2 cellular contexts compared by ENCODE assay signal in the genomic region with DNA sequence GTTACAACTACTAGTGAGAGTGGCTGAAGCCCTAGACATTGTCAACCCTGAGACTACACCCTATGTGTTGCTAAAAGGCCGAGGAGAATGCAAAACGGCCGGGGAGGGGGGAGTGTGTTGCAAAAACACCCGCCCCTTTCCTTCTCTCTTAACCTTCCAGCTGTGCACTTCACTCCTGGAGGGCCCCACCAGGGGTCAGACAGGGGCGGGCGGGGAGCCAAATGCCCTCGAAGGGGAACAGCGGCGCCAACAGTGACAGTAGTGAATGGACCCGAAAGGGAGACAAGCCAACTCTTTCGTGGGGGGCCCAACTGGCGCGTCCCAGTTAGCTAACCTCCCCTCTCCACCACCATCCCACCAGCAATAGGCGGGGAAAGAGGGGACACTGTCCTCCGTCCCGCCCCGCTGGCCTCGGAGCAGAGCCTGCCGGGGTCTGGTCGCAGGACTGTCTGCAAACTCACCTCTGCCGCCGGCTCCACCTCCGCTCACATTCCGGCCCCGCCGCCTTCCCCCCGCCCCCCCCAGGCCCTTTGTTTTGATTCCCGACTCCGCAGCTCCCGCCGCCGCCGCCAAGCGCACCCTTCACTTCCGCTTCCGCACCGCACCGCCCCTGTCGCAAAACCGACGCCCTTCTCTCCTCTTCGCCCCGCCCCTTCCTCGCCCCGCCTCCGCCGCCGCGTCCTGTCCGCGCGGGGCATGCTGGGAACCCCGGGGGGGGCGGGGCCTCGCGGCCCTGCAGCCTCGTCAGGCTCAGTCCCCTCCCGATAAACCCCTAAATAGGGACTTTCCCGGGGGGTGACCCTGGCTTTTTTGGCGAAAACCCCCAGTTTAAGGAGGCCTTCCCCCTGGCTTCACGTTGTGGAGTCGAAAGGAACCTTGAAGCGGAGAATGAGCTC.
TF ChIP-seq lines count a peak whose summit lies in the region.

A gene with protein sequence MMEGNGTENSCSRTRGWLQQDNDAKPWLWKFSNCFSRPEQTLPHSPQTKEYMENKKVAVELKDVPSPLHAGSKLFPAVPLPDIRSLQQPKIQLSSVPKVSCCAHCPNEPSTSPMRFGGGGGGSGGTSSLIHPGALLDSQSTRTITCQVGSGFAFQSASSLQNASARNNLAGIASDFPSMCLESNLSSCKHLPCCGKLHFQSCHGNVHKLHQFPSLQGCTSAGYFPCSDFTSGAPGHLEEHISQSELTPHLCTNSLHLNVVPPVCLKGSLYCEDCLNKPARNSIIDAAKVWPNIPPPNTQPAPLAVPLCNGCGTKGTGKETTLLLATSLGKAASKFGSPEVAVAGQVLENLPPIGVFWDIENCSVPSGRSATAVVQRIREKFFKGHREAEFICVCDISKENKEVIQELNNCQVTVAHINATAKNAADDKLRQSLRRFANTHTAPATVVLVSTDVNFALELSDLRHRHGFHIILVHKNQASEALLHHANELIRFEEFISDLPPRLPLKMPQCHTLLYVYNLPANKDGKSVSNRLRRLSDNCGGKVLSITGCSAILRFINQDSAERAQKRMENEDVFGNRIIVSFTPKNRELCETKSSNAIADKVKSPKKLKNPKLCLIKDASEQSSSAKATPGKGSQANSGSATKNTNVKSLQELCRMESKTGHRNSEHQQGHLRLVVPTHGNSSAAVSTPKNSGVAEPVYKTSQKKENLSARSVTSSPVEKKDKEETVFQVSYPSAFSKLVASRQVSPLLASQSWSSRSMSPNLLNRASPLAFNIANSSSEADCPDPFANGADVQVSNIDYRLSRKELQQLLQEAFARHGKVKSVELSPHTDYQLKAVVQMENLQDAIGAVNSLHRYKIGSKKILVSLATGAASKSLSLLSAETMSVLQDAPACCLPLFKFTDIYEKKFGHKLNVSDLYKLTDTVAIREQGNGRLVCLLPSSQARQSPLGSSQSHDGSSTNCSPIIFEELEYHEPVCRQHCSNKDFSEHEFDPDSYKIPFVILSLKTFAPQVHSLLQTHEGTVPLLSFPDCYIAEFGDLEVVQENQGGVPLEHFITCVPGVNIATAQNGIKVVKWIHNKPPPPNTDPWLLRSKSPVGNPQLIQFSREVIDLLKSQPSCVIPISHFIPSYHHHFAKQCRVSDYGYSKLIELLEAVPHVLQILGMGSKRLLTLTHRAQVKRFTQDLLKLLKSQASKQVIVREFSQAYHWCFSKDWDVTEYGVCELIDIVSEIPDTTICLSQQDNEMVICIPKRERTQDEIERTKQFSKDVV (N-terminal part only) (minus strand): TSS at position 598 of the 896 bp plus-strand sequence. CDS start 3,921 bp downstream, outside the sequence.

TF ChIP-seq in IMR-90, 13 proteins besides CTCF, POLR2A, EP300 and RAD21:
- TF ChIP-seq MXI1 (IDR thresholded peaks at IDR 0.05; ENCODE audit: borderline replicate concordance, low read depth, low read length), result no peak
- no peak for TF ChIP-seq RCOR1 (IDR thresholded peaks at IDR 0.05; ENCODE audit: insufficient replicate concordance, low read length)
- no peak for TF ChIP-seq USF2 (IDR thresholded peaks at IDR 0.05; ENCODE audit: low read depth, low read length)
- no peak for TF ChIP-seq ELK1 (IDR thresholded peaks at IDR 0.05; ENCODE audit: borderline replicate concordance, low read depth, low read length)
- TF ChIP-seq NFE2L2 (IDR thresholded peaks at IDR 0.05; ENCODE audit: low read depth, low read length), result no peak
- no peak for TF ChIP-seq CHD1 (IDR thresholded peaks at IDR 0.05; ENCODE audit: low read depth, low read length)
- TF ChIP-seq CEBPB (IDR thresholded peaks at IDR 0.05; ENCODE audit: low read depth, low read length), result no peak
- peak; percentile 20; the same call in 1 of the 2 replicates for TF ChIP-seq SMC3 (IDR thresholded peaks at IDR 0.05; ENCODE audit: low read depth, low read length)
- TF ChIP-seq MAFK (IDR thresholded peaks at IDR 0.05; ENCODE audit: low read depth, low read length), result no peak
- peak; percentile 86; the same call in 1 of the 2 replicates for TF ChIP-seq MAZ (IDR thresholded peaks at IDR 0.05; ENCODE audit: borderline replicate concordance, low read depth, low read length)
- TF ChIP-seq FOS (IDR thresholded peaks at IDR 0.05; ENCODE audit: low read depth, low read length), result no peak
- no peak for TF ChIP-seq BHLHE40 (IDR thresholded peaks at IDR 0.05; ENCODE audit: low read depth, low read length)
- TF ChIP-seq RFX5 (IDR thresholded peaks at IDR 0.05; ENCODE audit: low read depth, low read length), result no peak

TF ChIP-seq in endothelial cell of umbilical vein, 7 proteins besides CTCF, POLR2A, EP300 and RAD21:
- TF ChIP-seq, protein P1, sequence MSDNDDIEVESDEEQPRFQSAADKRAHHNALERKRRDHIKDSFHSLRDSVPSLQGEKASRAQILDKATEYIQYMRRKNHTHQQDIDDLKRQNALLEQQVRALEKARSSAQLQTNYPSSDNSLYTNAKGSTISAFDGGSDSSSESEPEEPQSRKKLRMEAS (IDR thresholded peaks at IDR 0.05; ENCODE audit: insufficient read depth, insufficient read length), result no peak
- peak; percentile 93 for TF ChIP-seq POLR2AphosphoS5 (IDR thresholded peaks at IDR 0.05; ENCODE audit: insufficient read depth, low read depth, low read length)
